ENCODE assay signal across 20 cellular contexts in genomic region chr2:114642988-114643553, GRCh38.
"Had no signal": no experiment of that assay in that cellular context is flagged by ENCODE, and none has a peak within 500 bp of the region (broad histone marks: within the 10 kb centered on the region; RNA-seq: fewer than 3 reads in every experiment).

No MANE protein-coding gene starts in this region.

- ATAC-seq: effector memory CD8-positive, alpha-beta T cell; naive thymus-derived CD8-positive, alpha-beta T cell; psoas muscle; right cardiac atrium; stimulated activated effector memory CD8-positive, alpha-beta T cell treated with anti-CD3 and anti-CD28 coated beads, Interleukin-12 subunit alpha, Interleukin-12 subunit beta, amount 100 ng/mL, for 72 hours had no signal

- H3K9me3 ChIP-seq: esophagus squamous epithelium, ovary, sigmoid colon, suprapubic skin, transverse colon, vagina had no signal

- H3K27ac Mint-ChIP-seq: effector memory CD8-positive, alpha-beta T cell; naive thymus-derived CD8-positive, alpha-beta T cell; stimulated activated effector memory CD8-positive, alpha-beta T cell treated with anti-CD3 and anti-CD28 coated beads, Interleukin-12 subunit alpha, Interleukin-12 subunit beta, amount 100 ng/mL, for 72 hours; stimulated activated naive CD8-positive, alpha-beta T cell treated with anti-CD3 and anti-CD28 coated beads, Interleukin-15, Interleukin-2, amounts not matched to agents 100 ng/mL and 50 ng/mL, for 24 hours had no signal

- DNase-seq: cortex of kidney; effector memory CD8-positive, alpha-beta T cell; erythroblast; esophagus squamous epithelium; foreskin melanocyte; mammary epithelial cell; naive thymus-derived CD8-positive, alpha-beta T cell; occipital lobe; ovary; posterior cingulate gyrus; psoas muscle; right cardiac atrium; sigmoid colon; stimulated activated CD4-positive, alpha-beta T cell treated with anti-CD3 and anti-CD28 coated beads, Interleukin-2, amount 100 ng/mL, for 24 hours; stimulated activated CD4-positive, alpha-beta T cell treated with anti-CD3 and anti-CD28 coated beads, Interleukin-4, amount 100 ng/mL, for 24 hours; transverse colon had no signal

- H3K4me1 Mint-ChIP-seq: stimulated activated effector memory CD8-positive, alpha-beta T cell treated with anti-CD3 and anti-CD28 coated beads, Interleukin-12 subunit alpha, Interleukin-12 subunit beta, amount 100 ng/mL, for 72 hours had no signal

- H3K36me3 ChIP-seq: esophagus squamous epithelium, ovary, sigmoid colon, suprapubic skin, transverse colon, vagina had no signal

- H3K27me3 Mint-ChIP-seq: effector memory CD8-positive, alpha-beta T cell had no signal

- H3K36me3 Mint-ChIP-seq: naive thymus-derived CD8-positive, alpha-beta T cell; stimulated activated effector memory CD8-positive, alpha-beta T cell treated with anti-CD3 and anti-CD28 coated beads, Interleukin-12 subunit alpha, Interleukin-12 subunit beta, amount 100 ng/mL, for 72 hours had no signal

- H3K27me3 ChIP-seq: esophagus squamous epithelium, ovary, sigmoid colon, suprapubic skin, transverse colon, vagina had no signal

- H3K9me3 Mint-ChIP-seq: stimulated activated naive CD8-positive, alpha-beta T cell treated with anti-CD3 and anti-CD28 coated beads, Interleukin-15, Interleukin-2, amounts not matched to agents 100 ng/mL and 50 ng/mL, for 24 hours had no signal

- H3K4me3 ChIP-seq: esophagus squamous epithelium, ovary, psoas muscle, sigmoid colon, suprapubic skin, transverse colon, vagina had no signal

- H3K4me1 ChIP-seq: esophagus squamous epithelium, psoas muscle, sigmoid colon, suprapubic skin, transverse colon, vagina had no signal

- H3K4me3 Mint-ChIP-seq: effector memory CD8-positive, alpha-beta T cell; stimulated activated effector memory CD8-positive, alpha-beta T cell treated with anti-CD3 and anti-CD28 coated beads, Interleukin-12 subunit alpha, Interleukin-12 subunit beta, amount 100 ng/mL, for 72 hours; stimulated activated naive CD8-positive, alpha-beta T cell treated with anti-CD3 and anti-CD28 coated beads, Interleukin-15, Interleukin-2, amounts not matched to agents 100 ng/mL and 50 ng/mL, for 24 hours had no signal
